ENCODE assay signal across 22 cellular contexts in genomic region chr1:217542136-217542777, GRCh38.
"Had no signal": no experiment of that assay in that cellular context is flagged by ENCODE, and none has a peak within 500 bp of the region (broad histone marks: within the 10 kb centered on the region; RNA-seq: fewer than 3 reads in every experiment).

No MANE protein-coding gene starts in this region.

- H3K9me3 ChIP-seq: ovary, prostate gland, thoracic aorta, upper lobe of left lung had no signal

- DNase-seq: activated CD4-positive, alpha-beta T cell treated with anti-CD3 and anti-CD28 coated beads for 4 hours; activated CD4-positive, alpha-beta T cell treated with anti-CD3 and anti-CD28 coated beads, Interleukin-2, amount 50 U/mL, for 48 hours; activated CD4-positive, CD25-positive, alpha-beta regulatory T cell; activated effector memory CD4-positive, alpha-beta T cell treated with Interleukin-2 at 50 U/mL for 16 hours; activated naive CD4-positive, alpha-beta T cell treated with anti-CD3 and anti-CD28 coated beads for 36 hours; activated naive CD8-positive, alpha-beta T cell treated with anti-CD3 and anti-CD28 coated beads, Interleukin-2, amount 10 ng/mL, durations not matched to agents 7 days and 5 days; activated T-cell treated with anti-CD3 and anti-CD28 coated beads, Interleukin-2, amount 50 U/mL, for 72 hours; amygdala; cerebellar nuclear complex; foreskin keratinocyte; naive thymus-derived CD8-positive, alpha-beta T cell; ovary; stimulated activated CD4-positive, alpha-beta T cell treated with anti-CD3 and anti-CD28 coated beads, Interleukin-4, amount 100 ng/mL, for 24 hours; stimulated activated naive CD4-positive, alpha-beta T cell treated with Interleukin-2 at 50 U/mL for 16 hours; upper lobe of left lung had no signal

- H3K27me3 ChIP-seq: foreskin keratinocyte, ovary, upper lobe of left lung had no signal

- H3K27me3 Mint-ChIP-seq: activated naive CD8-positive, alpha-beta T cell treated with anti-CD3 and anti-CD28 coated beads, Interleukin-2, amount 10 ng/mL, durations not matched to agents 7 days and 5 days; naive thymus-derived CD8-positive, alpha-beta T cell had no signal

- H3K27ac Mint-ChIP-seq: activated naive CD4-positive, alpha-beta T cell treated with anti-CD3 and anti-CD28 coated beads for 36 hours; activated naive CD8-positive, alpha-beta T cell treated with anti-CD3 and anti-CD28 coated beads, Interleukin-2, amount 10 ng/mL, durations not matched to agents 7 days and 5 days; activated T-cell treated with anti-CD3 and anti-CD28 coated beads, Interleukin-2, amount 50 U/mL, for 72 hours; naive thymus-derived CD8-positive, alpha-beta T cell; T-helper 1 cell treated with Interleukin-12 subunit alpha and Interleukin-12 subunit beta and Interleukin-4 antibody, amounts not matched to agents 30 μg/mL and 1 μg/mL, for 36 hours had no signal

- H3K27ac ChIP-seq: coronary artery, foreskin keratinocyte, ovary, prostate gland, thoracic aorta, upper lobe of left lung had no signal

- H3K4me3 ChIP-seq: coronary artery, ovary, prostate gland, thoracic aorta, upper lobe of left lung had no signal

- H3K36me3 ChIP-seq: ovary, prostate gland, thoracic aorta, upper lobe of left lung had no signal

- ATAC-seq: activated T-cell treated with anti-CD3 and anti-CD28 coated beads, Interleukin-2, amount 50 U/mL, for 72 hours; foreskin keratinocyte; naive thymus-derived CD8-positive, alpha-beta T cell had no signal

- H3K4me1 Mint-ChIP-seq: activated naive CD8-positive, alpha-beta T cell treated with anti-CD3 and anti-CD28 coated beads, Interleukin-2, amount 10 ng/mL, durations not matched to agents 7 days and 5 days had no signal

- H3K4me1 ChIP-seq: foreskin keratinocyte, prostate gland, upper lobe of left lung had no signal

- FAIRE-seq: bronchial epithelial cell, endometrium, keratinocyte had no signal

- H3K9me3 Mint-ChIP-seq: activated naive CD4-positive, alpha-beta T cell treated with anti-CD3 and anti-CD28 coated beads for 36 hours had no signal

- H3K4me3 Mint-ChIP-seq: activated naive CD4-positive, alpha-beta T cell treated with anti-CD3 and anti-CD28 coated beads for 36 hours; activated naive CD8-positive, alpha-beta T cell treated with anti-CD3 and anti-CD28 coated beads, Interleukin-2, amount 10 ng/mL, durations not matched to agents 7 days and 5 days; activated T-cell treated with anti-CD3 and anti-CD28 coated beads, Interleukin-2, amount 50 U/mL, for 72 hours; naive thymus-derived CD8-positive, alpha-beta T cell; T-helper 1 cell treated with Interleukin-12 subunit alpha and Interleukin-12 subunit beta and Interleukin-4 antibody, amounts not matched to agents 30 μg/mL and 1 μg/mL, for 36 hours had no signal
